ENCODE assay signal across 8 cellular contexts in the genomic region with DNA sequence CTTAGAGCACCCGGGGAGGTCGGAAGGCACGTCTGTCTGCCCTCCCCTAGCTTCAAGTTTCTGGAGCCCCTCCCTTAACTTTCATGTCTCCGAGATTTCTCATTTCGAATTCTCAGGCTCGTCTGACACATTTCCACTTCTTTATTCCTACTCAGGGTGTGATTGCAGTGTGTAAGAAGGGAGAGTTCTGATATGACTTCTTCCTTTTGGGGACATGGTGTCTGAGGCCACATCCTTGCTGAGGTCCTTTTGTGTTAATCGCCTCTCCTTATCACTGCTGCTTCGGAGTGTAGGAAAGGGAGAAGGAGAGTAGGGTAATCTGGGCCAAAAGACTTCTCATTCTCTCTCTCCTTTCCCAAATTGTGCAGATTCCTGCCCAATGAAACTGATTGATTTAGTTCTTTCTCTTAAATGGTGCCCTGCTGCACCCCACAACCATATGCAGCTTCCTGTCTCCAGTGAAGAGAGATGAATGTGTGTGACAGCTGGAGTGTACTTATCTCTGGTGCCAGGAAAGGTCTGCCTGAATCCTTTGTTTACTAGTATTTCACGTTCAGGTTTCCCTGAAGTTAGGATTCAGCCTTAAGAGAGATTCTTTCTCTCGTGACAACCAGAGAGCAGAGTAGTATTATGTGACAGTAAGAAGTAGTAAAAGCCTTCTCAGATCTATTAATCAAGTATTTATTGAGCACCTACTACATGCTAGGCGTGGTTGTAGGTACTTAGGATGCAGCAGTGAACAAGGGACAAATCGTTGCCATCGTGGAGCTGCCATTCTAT. TPM values are rescaled to one million over a fixed set of nuclear protein-coding genes. Genes with fewer than 3 reads are reported as not detected.
DNase-seq lines count a peak whose midpoint lies in the region; ATAC-seq and TF ChIP-seq lines count a peak whose summit lies in the region.

No MANE protein-coding gene starts in this region.

- DNase-seq in GM10248 (ENCODE audit: extremely low spot score) = peak; percentile 40
- no peak for DNase-seq in WTC11 (ENCODE audit: low spot score)
- DNase-seq in NCI-H226 = no peak
- no peak for DNase-seq in pons (ENCODE audit: low spot score)
- DNase-seq in KG1 (lab: John Stamatoyannopoulos, UW) = no peak

- H3K36me3 Mint-ChIP-seq in WTC11 = peaks cover 9% of the 10 kb centered on the region; the same call in 1 of the 2 replicates
- peaks cover 20% of the 10 kb centered on the region for H3K36me3 Mint-ChIP-seq in stimulated activated naive CD8-positive, alpha-beta T cell treated with anti-CD3 and anti-CD28 coated beads, Interleukin-15, Interleukin-2, amounts not matched to agents 100 ng/mL and 50 ng/mL, for 24 hours (ENCODE audit: low read depth)

- POLR2A ChIA-PET in GM10248 (lab: Yijun Ruan, JAX) (no interaction called here), WTC11 (lab: Charles Lee) (no interaction called here)

- TF ChIP-seq CTCF in GM10248 (IDR thresholded peaks at IDR 0.05; ENCODE audit: control extremely low read depth, extremely low read depth, low read depth, missing control alignments) (no peak), WTC11 (IDR thresholded peaks at IDR 0.05) (no peak)

- H3K27me3 Mint-ChIP-seq in WTC11 (ENCODE audit: low read depth) = peaks cover 4% of the 10 kb centered on the region; the same call in 1 of the 2 replicates
- no peaks in the 10 kb centered on the region for H3K27me3 Mint-ChIP-seq in stimulated activated naive CD8-positive, alpha-beta T cell treated with anti-CD3 and anti-CD28 coated beads, Interleukin-15, Interleukin-2, amounts not matched to agents 100 ng/mL and 50 ng/mL, for 24 hours

- ATAC-seq in HG03045 (IDR thresholded peaks at IDR 0.05; ENCODE audit: unreplicated experiment) = peak; percentile 3
- ATAC-seq in WTC11 = no peak

- peaks cover 34% of the 10 kb centered on the region for H3K4me1 Mint-ChIP-seq in WTC11
- peaks cover 33% of the 10 kb centered on the region for H3K4me1 Mint-ChIP-seq in stimulated activated naive CD8-positive, alpha-beta T cell treated with anti-CD3 and anti-CD28 coated beads, Interleukin-15, Interleukin-2, amounts not matched to agents 100 ng/mL and 50 ng/mL, for 24 hours (ENCODE audit: low read depth)

- H3K4me3 ChIP-seq in iPS-11a (ENCODE audit: low read depth, low read length) = peak overlapping the region; percentile 96

- peak overlapping the region; percentile 99 for H3K27ac Mint-ChIP-seq in WTC11
- H3K27ac Mint-ChIP-seq in stimulated activated naive CD8-positive, alpha-beta T cell treated with anti-CD3 and anti-CD28 coated beads, Interleukin-15, Interleukin-2, amounts not matched to agents 100 ng/mL and 50 ng/mL, for 24 hours = peak overlapping the region; percentile 97

- no peaks in the 10 kb centered on the region for H3K9me3 Mint-ChIP-seq in WTC11
- no peaks in the 10 kb centered on the region for H3K9me3 Mint-ChIP-seq in stimulated activated naive CD8-positive, alpha-beta T cell treated with anti-CD3 and anti-CD28 coated beads, Interleukin-15, Interleukin-2, amounts not matched to agents 100 ng/mL and 50 ng/mL, for 24 hours

- peak overlapping the region; percentile 96 for H3K4me3 Mint-ChIP-seq in WTC11
- H3K4me3 Mint-ChIP-seq in stimulated activated naive CD8-positive, alpha-beta T cell treated with anti-CD3 and anti-CD28 coated beads, Interleukin-15, Interleukin-2, amounts not matched to agents 100 ng/mL and 50 ng/mL, for 24 hours = peak overlapping the region; percentile 95

- CTCF ChIA-PET in GM10248 (lab: Yijun Ruan, JAX) = interaction anchor here (1.1 to 1.7 kb wide), 2 partner anchors 16 to 18 kb away, joined by 3 to 5 read pairs; a partner anchor contains a TSS
- CTCF ChIA-PET in WTC11 (lab: Charles Lee) = interaction anchor here (2.7 kb wide), 1 partner anchor 34 kb away, joined by 21 read pairs; no protein-coding TSS in a partner anchor

TF ChIP-seq in WTC11, 78 proteins besides CTCF, POLR2A, EP300 and RAD21:
- TF ChIP-seq GABPB1 (CRISPR knock-in tag; IDR thresholded peaks at IDR 0.05) (no peak), CBFB (CRISPR knock-in tag; IDR thresholded peaks at IDR 0.05; ENCODE audit: low read depth) (no peak)
- TF ChIP-seq, protein P1, sequence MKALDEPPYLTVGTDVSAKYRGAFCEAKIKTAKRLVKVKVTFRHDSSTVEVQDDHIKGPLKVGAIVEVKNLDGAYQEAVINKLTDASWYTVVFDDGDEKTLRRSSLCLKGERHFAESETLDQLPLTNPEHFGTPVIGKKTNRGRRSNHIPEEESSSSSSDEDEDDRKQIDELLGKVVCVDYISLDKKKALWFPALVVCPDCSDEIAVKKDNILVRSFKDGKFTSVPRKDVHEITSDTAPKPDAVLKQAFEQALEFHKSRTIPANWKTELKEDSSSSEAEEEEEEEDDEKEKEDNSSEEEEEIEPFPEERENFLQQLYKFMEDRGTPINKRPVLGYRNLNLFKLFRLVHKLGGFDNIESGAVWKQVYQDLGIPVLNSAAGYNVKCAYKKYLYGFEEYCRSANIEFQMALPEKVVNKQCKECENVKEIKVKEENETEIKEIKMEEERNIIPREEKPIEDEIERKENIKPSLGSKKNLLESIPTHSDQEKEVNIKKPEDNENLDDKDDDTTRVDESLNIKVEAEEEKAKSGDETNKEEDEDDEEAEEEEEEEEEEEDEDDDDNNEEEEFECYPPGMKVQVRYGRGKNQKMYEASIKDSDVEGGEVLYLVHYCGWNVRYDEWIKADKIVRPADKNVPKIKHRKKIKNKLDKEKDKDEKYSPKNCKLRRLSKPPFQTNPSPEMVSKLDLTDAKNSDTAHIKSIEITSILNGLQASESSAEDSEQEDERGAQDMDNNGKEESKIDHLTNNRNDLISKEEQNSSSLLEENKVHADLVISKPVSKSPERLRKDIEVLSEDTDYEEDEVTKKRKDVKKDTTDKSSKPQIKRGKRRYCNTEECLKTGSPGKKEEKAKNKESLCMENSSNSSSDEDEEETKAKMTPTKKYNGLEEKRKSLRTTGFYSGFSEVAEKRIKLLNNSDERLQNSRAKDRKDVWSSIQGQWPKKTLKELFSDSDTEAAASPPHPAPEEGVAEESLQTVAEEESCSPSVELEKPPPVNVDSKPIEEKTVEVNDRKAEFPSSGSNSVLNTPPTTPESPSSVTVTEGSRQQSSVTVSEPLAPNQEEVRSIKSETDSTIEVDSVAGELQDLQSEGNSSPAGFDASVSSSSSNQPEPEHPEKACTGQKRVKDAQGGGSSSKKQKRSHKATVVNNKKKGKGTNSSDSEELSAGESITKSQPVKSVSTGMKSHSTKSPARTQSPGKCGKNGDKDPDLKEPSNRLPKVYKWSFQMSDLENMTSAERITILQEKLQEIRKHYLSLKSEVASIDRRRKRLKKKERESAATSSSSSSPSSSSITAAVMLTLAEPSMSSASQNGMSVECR (CRISPR knock-in tag; IDR thresholded peaks at IDR 0.05; ENCODE audit: borderline replicate concordance) = no peak
- TF ChIP-seq, protein P2, sequence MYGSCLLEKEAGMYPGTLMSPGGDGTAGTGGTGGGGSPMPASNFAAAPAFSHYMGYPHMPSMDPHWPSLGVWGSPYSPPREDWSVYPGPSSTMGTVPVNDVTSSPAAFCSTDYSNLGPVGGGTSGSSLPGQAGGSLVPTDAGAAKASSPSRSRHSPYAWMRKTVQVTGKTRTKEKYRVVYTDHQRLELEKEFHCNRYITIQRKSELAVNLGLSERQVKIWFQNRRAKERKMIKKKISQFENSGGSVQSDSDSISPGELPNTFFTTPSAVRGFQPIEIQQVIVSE (CRISPR knock-in tag; IDR thresholded peaks at IDR 0.05; ENCODE audit: borderline replicate concordance) = no peak
- TF ChIP-seq, protein P3, sequence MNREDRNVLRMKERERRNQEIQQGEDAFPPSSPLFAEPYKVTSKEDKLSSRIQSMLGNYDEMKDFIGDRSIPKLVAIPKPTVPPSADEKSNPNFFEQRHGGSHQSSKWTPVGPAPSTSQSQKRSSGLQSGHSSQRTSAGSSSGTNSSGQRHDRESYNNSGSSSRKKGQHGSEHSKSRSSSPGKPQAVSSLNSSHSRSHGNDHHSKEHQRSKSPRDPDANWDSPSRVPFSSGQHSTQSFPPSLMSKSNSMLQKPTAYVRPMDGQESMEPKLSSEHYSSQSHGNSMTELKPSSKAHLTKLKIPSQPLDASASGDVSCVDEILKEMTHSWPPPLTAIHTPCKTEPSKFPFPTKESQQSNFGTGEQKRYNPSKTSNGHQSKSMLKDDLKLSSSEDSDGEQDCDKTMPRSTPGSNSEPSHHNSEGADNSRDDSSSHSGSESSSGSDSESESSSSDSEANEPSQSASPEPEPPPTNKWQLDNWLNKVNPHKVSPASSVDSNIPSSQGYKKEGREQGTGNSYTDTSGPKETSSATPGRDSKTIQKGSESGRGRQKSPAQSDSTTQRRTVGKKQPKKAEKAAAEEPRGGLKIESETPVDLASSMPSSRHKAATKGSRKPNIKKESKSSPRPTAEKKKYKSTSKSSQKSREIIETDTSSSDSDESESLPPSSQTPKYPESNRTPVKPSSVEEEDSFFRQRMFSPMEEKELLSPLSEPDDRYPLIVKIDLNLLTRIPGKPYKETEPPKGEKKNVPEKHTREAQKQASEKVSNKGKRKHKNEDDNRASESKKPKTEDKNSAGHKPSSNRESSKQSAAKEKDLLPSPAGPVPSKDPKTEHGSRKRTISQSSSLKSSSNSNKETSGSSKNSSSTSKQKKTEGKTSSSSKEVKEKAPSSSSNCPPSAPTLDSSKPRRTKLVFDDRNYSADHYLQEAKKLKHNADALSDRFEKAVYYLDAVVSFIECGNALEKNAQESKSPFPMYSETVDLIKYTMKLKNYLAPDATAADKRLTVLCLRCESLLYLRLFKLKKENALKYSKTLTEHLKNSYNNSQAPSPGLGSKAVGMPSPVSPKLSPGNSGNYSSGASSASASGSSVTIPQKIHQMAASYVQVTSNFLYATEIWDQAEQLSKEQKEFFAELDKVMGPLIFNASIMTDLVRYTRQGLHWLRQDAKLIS (CRISPR knock-in tag; IDR thresholded peaks at IDR 0.05; ENCODE audit: borderline replicate concordance) = no peak

RNA-seq across cellular contexts. Expression of a gene that starts 0.7 kb away (rescaled TPM):
- total RNA-seq in WTC11 (2021) = 79.5 to 97.3 TPM (median 83.7 TPM) in 3 replicates

RNA-seq across cellular contexts. Expression of a gene that starts 18.5 kb away (rescaled TPM):
- 60.0 to 63.6 TPM (median 60.2 TPM) in 3 replicates for total RNA-seq in WTC11 (2021)

RNA-seq across cellular contexts. Expression of a gene that starts 25.5 kb away (rescaled TPM):
- 229 to 247 TPM (median 243 TPM) in 3 replicates for total RNA-seq in WTC11 (2021)

RNA-seq across cellular contexts. Expression of a gene that starts 27.5 kb away (rescaled TPM):
- 139 to 172 TPM (median 160 TPM) in 3 replicates for total RNA-seq in WTC11 (2021)
